ENCODE assay signal across 19 cellular contexts in the genomic region with DNA sequence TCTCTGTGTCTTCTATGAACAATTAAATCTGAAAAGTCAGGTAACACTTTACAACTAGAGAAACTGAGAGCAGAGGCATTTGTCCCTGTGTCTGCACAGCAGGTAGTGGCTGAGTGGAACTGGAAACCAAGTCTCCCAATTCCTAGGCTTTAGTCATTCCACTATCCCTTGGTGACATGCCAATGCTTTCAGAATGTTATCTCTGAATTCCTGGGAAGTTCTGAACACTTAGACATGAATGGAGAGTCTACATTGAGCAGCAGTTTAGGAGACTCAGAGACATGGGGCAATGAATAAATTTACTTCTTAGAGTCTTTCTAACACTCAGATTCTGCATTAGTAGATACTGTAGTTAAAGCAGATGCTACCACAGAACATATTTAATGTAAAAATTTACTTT.
"Had no signal": no experiment of that assay in that cellular context is flagged by ENCODE, and none has a peak within 500 bp of the region (broad histone marks: within the 10 kb centered on the region; RNA-seq: fewer than 3 reads in every experiment).

No MANE protein-coding gene starts in this region.

- H3K36me3 ChIP-seq: adrenal gland, ascending aorta, thyroid gland, WERI-Rb-1 had no signal

- H3K27me3 ChIP-seq: adrenal gland, ascending aorta, thyroid gland had no signal

- DNase-seq: activated CD4-positive, alpha-beta T cell treated with anti-CD3 and anti-CD28 coated beads, Interleukin-2, amount 10 ng/mL, durations not matched to agents 7 days and 5 days; activated CD4-positive, CD25-positive, alpha-beta regulatory T cell treated with anti-CD3 and anti-CD28 coated beads, Interleukin-2, amount 50 U/mL, for 72 hours; activated CD8-positive, alpha-beta T cell treated with anti-CD3 and anti-CD28 coated beads, Interleukin-2, amount 10 ng/mL, durations not matched to agents 7 days and 5 days; activated gamma-delta T cell treated with Interleukin-2 at 50 U/mL for 16 hours; adrenal gland; foreskin keratinocyte; kidney glomerular epithelial cell; naive B cell; nucleus accumbens; substantia nigra; WERI-Rb-1 had no signal

- H3K9me3 ChIP-seq: adrenal gland, ascending aorta, thyroid gland had no signal

- ATAC-seq: activated CD8-positive, alpha-beta T cell treated with anti-CD3 and anti-CD28 coated beads, Interleukin-2, amount 10 ng/mL, durations not matched to agents 7 days and 5 days; activated naive CD4-positive, alpha-beta T cell treated with anti-CD3 and anti-CD28 coated beads, Interleukin-2, amount 50 U/mL, for 72 hours; foreskin keratinocyte had no signal

- H3K9me3 Mint-ChIP-seq: activated CD4-positive, alpha-beta T cell treated with anti-CD3 and anti-CD28 coated beads, Interleukin-2, amount 10 ng/mL, durations not matched to agents 7 days and 5 days; activated naive CD4-positive, alpha-beta T cell treated with anti-CD3 and anti-CD28 coated beads, Interleukin-2, amount 50 U/mL, for 72 hours; activated T-helper 1 cell treated with anti-CD3 and anti-CD28 coated beads, Interleukin-12 subunit alpha, Interleukin-12 subunit beta, Interleukin-2, Interleukin-4 antibody, amounts not matched to agents 30 ng/mL and 10 ng/mL and 1 ng/mL, durations not matched to agents 14 hours and 24 hours and 36 hours; memory B cell; naive B cell; stimulated activated naive CD8-positive, alpha-beta T cell treated with anti-CD3 and anti-CD28 coated beads, Interleukin-15, Interleukin-2, amounts not matched to agents 100 ng/mL and 50 ng/mL, for 24 hours; T-helper 2 cell treated with Interferon-gamma antibody and Interleukin-4, amounts not matched to agents 5 μg/mL and 100 μg/mL, for 36 hours had no signal

- H3K4me1 ChIP-seq: adrenal gland, ascending aorta, thyroid gland had no signal

- H3K4me3 ChIP-seq: adrenal gland, ascending aorta, thyroid gland had no signal

- H3K4me1 Mint-ChIP-seq: activated CD4-positive, alpha-beta T cell treated with anti-CD3 and anti-CD28 coated beads, Interleukin-2, amount 10 ng/mL, durations not matched to agents 7 days and 5 days; memory B cell; naive B cell had no signal

- H3K4me3 Mint-ChIP-seq: activated CD4-positive, alpha-beta T cell treated with anti-CD3 and anti-CD28 coated beads, Interleukin-2, amount 10 ng/mL, durations not matched to agents 7 days and 5 days; activated CD8-positive, alpha-beta T cell treated with anti-CD3 and anti-CD28 coated beads, Interleukin-2, amount 10 ng/mL, durations not matched to agents 7 days and 5 days; activated T-helper 1 cell treated with anti-CD3 and anti-CD28 coated beads, Interleukin-12 subunit alpha, Interleukin-12 subunit beta, Interleukin-2, Interleukin-4 antibody, amounts not matched to agents 30 ng/mL and 10 ng/mL and 1 ng/mL, durations not matched to agents 14 hours and 24 hours and 36 hours; memory B cell; naive B cell; stimulated activated naive CD8-positive, alpha-beta T cell treated with anti-CD3 and anti-CD28 coated beads, Interleukin-15, Interleukin-2, amounts not matched to agents 100 ng/mL and 50 ng/mL, for 24 hours; T-helper 2 cell treated with Interferon-gamma antibody and Interleukin-4, amounts not matched to agents 5 μg/mL and 100 μg/mL, for 36 hours had no signal

- H3K36me3 Mint-ChIP-seq: activated naive CD4-positive, alpha-beta T cell treated with anti-CD3 and anti-CD28 coated beads, Interleukin-2, amount 50 U/mL, for 72 hours; memory B cell; naive B cell had no signal

- H3K27ac Mint-ChIP-seq: activated CD4-positive, alpha-beta T cell treated with anti-CD3 and anti-CD28 coated beads, Interleukin-2, amount 10 ng/mL, durations not matched to agents 7 days and 5 days; activated CD8-positive, alpha-beta T cell treated with anti-CD3 and anti-CD28 coated beads, Interleukin-2, amount 10 ng/mL, durations not matched to agents 7 days and 5 days; activated naive CD4-positive, alpha-beta T cell treated with anti-CD3 and anti-CD28 coated beads, Interleukin-2, amount 50 U/mL, for 72 hours; activated T-helper 1 cell treated with anti-CD3 and anti-CD28 coated beads, Interleukin-12 subunit alpha, Interleukin-12 subunit beta, Interleukin-2, Interleukin-4 antibody, amounts not matched to agents 30 ng/mL and 10 ng/mL and 1 ng/mL, durations not matched to agents 14 hours and 24 hours and 36 hours; memory B cell; stimulated activated naive CD8-positive, alpha-beta T cell treated with anti-CD3 and anti-CD28 coated beads, Interleukin-15, Interleukin-2, amounts not matched to agents 100 ng/mL and 50 ng/mL, for 24 hours; T-helper 2 cell treated with Interferon-gamma antibody and Interleukin-4, amounts not matched to agents 5 μg/mL and 100 μg/mL, for 36 hours had no signal

- H3K27ac ChIP-seq: adrenal gland, ascending aorta, epithelial cell of prostate, foreskin keratinocyte, thyroid gland, WERI-Rb-1 had no signal
